In genomic region chr6:137709424-137710281, GRCh38 we compare ENCODE assay signal across 12 cellular contexts.
DNase-seq lines count a peak whose midpoint lies in the region; ATAC-seq, FAIRE-seq and TF ChIP-seq lines count a peak whose summit lies in the region.
"Had no signal": no experiment of that assay in that cellular context is flagged by ENCODE, and none has a peak within 500 bp of the region (broad histone marks: within the 10 kb centered on the region; RNA-seq: fewer than 3 reads in every experiment).

No MANE protein-coding gene starts in this region.

- H3K79me2 ChIP-seq in Loucy (ENCODE audit: insufficient read depth, low read length) (no peaks in the 10 kb centered on the region), HepG2 (ENCODE audit: insufficient read depth, low read length) (no peaks in the 10 kb centered on the region)

- H3K36me3 Mint-ChIP-seq in activated naive CD8-positive, alpha-beta T cell treated with anti-CD3 and anti-CD28 coated beads, Interleukin-2, amount 50 U/mL, for 24 hours (ENCODE audit: low read depth): peaks cover 2% of the 10 kb centered on the region
- peaks cover 0 to 1% of the 10 kb centered on the region in 2 donors for H3K36me3 Mint-ChIP-seq in CD14-positive monocyte
- H3K36me3 Mint-ChIP-seq in nephron progenitor cell (ENCODE audit: low read depth): no peaks in the 10 kb centered on the region

- no peak for FAIRE-seq in HepG2 (lab: Jason Lieb, UNC)
- FAIRE-seq: frontal cortex had no signal

- in situ Hi-C loops in HepG2 (cut with HindIII; ENCODE audit: extremely low pct_ligation_motif_present, low pct_unique_long_range_greater_than_20kb): loop anchor here (5.0 to 10.0 kb wide), 4 partner anchors 98 to 395 kb away; partner anchors contain the start of genes PERP and TNFAIP3

- peak; percentile 36; the same call in 1 of the 2 replicates for TF ChIP-seq CTCF in Loucy (conservative IDR thresholded peaks at IDR 0.05; ENCODE audit: low read length)
- TF ChIP-seq CTCF in HepG2 (CRISPR knock-in tag; IDR thresholded peaks at IDR 0.05): no peak
- TF ChIP-seq CTCF in heart left ventricle (IDR thresholded peaks at IDR 0.05): no peak
- TF ChIP-seq CTCF in CD14-positive monocyte (IDR thresholded peaks at IDR 0.05): no peak
- no peak for TF ChIP-seq CTCF in nephron progenitor cell (IDR thresholded peaks at IDR 0.05)

- H3K27ac ChIP-seq in HepG2 (ENCODE audit: extremely low read length, insufficient read depth, low read length) (no peak overlapping the region), heart left ventricle (peak overlapping the region in 1 of 12 donors; percentile 23)
- H3K27ac ChIP-seq: body of pancreas, VCaP had no signal

- H2AFZ ChIP-seq in Loucy (ENCODE audit: low read length) (no peak overlapping the region), HepG2 (ENCODE audit: low read length) (no peak overlapping the region)

- CTCF ChIA-PET in HepG2 (lab: Yijun Ruan, JAX; ENCODE audit: low intra/inter-chr PET ratio, low total read pairs): interaction anchor here (5.2 kb wide), 1 partner anchor 235 kb away, joined by 71 read pairs; no protein-coding TSS in a partner anchor

- H4K20me1 ChIP-seq in Loucy (ENCODE audit: insufficient read depth, low read length, poor library complexity, severe bottlenecking) (no peaks in the 10 kb centered on the region), HepG2 (ENCODE audit: insufficient read depth, low read length) (no peaks in the 10 kb centered on the region)

- intact Hi-C loops in HepG2 (cut with micrococcal nuclease; ENCODE audit: unreplicated experiment): loop anchor here (5.0 to 10.0 kb wide), 2 partner anchors 355 to 437 kb away; no protein-coding TSS in a partner anchor
- intact Hi-C loops in heart left ventricle (cut with DNase I): loop anchor here (2.0 to 10.0 kb wide), 12 partner anchors 85 to 403 kb away; partner anchors contain the start of genes PERP (in 5 of the 10) and TNFAIP3 (in 1 of the 10)
- intact Hi-C loops in CD14-positive monocyte (cut with micrococcal nuclease): loop anchor here (5.0 to 10.0 kb wide), 8 partner anchors 55 to 295 kb away; partner anchors contain the start of gene TNFAIP3 (in 1 of the 2)

- H3F3A ChIP-seq in Loucy (ENCODE audit: low read depth): no peaks in the 10 kb centered on the region

- H3K36me3 ChIP-seq in Loucy (ENCODE audit: insufficient read depth, low read length): no peaks in the 10 kb centered on the region
- H3K36me3 ChIP-seq in HepG2 (replicated peaks in 1 of 2; ENCODE audit: control insufficient read depth in 1 of 2, insufficient read depth in 2 of 2, low read length in 2 of 2): no peaks in the 10 kb centered on the region
- H3K36me3 ChIP-seq in heart left ventricle: no peaks in the 10 kb centered on the region

- no peaks in the 10 kb centered on the region for H3K9me2 ChIP-seq in Loucy (replicated peaks; ENCODE audit: low read depth, low read length)

- H3K4me3 ChIP-seq in Loucy (ENCODE audit: low read length, poor library complexity, severe bottlenecking) (no peak overlapping the region), HepG2 (replicated peaks in 1 of 3; ENCODE audit: insufficient read depth in 1 of 3, low read depth in 2 of 3, low read length in 3 of 3) (no peak overlapping the region), heart left ventricle (no peak overlapping the region)
- H3K4me3 ChIP-seq: body of pancreas had no signal

- H3K4me1 ChIP-seq in Loucy (ENCODE audit: insufficient read depth, low read length, poor library complexity, severe bottlenecking): peaks cover 19% of the 10 kb centered on the region
- peaks cover 80% of the 10 kb centered on the region for H3K4me1 ChIP-seq in HepG2 (ENCODE audit: insufficient read depth, low read length)
- peaks cover 0 to 36% (median 8%) of the 10 kb centered on the region in 12 donors for H3K4me1 ChIP-seq in heart left ventricle

- H3K27me3 ChIP-seq in Loucy (ENCODE audit: insufficient read depth, low read length, poor library complexity, severe bottlenecking) (no peaks in the 10 kb centered on the region), HepG2 (ENCODE audit: control insufficient read depth in 1 of 2, insufficient read depth in 2 of 2, low read length in 2 of 2) (no peaks in the 10 kb centered on the region), heart left ventricle (no peaks in the 10 kb centered on the region)
- H3K27me3 ChIP-seq: body of pancreas had no signal

- peak overlapping the region; percentile 71 for H3K27ac Mint-ChIP-seq in activated naive CD8-positive, alpha-beta T cell treated with anti-CD3 and anti-CD28 coated beads, Interleukin-2, amount 50 U/mL, for 24 hours
- H3K27ac Mint-ChIP-seq in CD14-positive monocyte: peak overlapping the region in 3 of 7 donors; percentile 19 to 91 (median 45)
- H3K27ac Mint-ChIP-seq in nephron progenitor cell: no peak overlapping the region

- WGBS in HepG2 (ENCODE audit: low lambda C conversion rate): 96% methylated on average over 7 of the region's 7 CpGs
- WGBS in heart left ventricle, 4 donors: 91 to 96% (median 94%) methylated on average over 7 of the region's 7 CpGs

- DNase-seq in ELR (ENCODE audit: low read depth) (peak; percentile 48), HepG2 (ENCODE audit: low spot score) (no peak), heart left ventricle (no peak), CD14-positive monocyte (ENCODE audit: low spot score) (no peak), nephron progenitor cell (no peak)
- DNase-seq in activated naive CD8-positive, alpha-beta T cell treated with anti-CD3 and anti-CD28 coated beads, Interleukin-2, amount 50 U/mL, for 24 hours: no peak
- DNase-seq in effector CD8-positive, alpha-beta T cell (lab: John Stamatoyannopoulos, UW): no peak
- DNase-seq: body of pancreas, NCI-H2029 had no signal

- H3K27me3 Mint-ChIP-seq in activated naive CD8-positive, alpha-beta T cell treated with anti-CD3 and anti-CD28 coated beads, Interleukin-2, amount 50 U/mL, for 24 hours: no peaks in the 10 kb centered on the region
- H3K27me3 Mint-ChIP-seq in CD14-positive monocyte (ENCODE audit: low read depth in 3 of 3) (peaks cover 0 to 3% (median 1%) of the 10 kb centered on the region in 3 donors), nephron progenitor cell (ENCODE audit: low read depth, poor library complexity) (peaks cover 10% of the 10 kb centered on the region)

- BruUV-seq in HepG2 (replicated peaks; lab: Mats Ljungman, UMichigan): no TSS peak

- H3K4me3 Mint-ChIP-seq in activated naive CD8-positive, alpha-beta T cell treated with anti-CD3 and anti-CD28 coated beads, Interleukin-2, amount 50 U/mL, for 24 hours: no peak overlapping the region
- H3K4me3 Mint-ChIP-seq in CD14-positive monocyte (no peak overlapping the region), nephron progenitor cell (no peak overlapping the region)

- H3K4me2 ChIP-seq in Loucy (ENCODE audit: low read depth, low read length, poor library complexity, severe bottlenecking): no peak overlapping the region
- H3K4me2 ChIP-seq in HepG2 (ENCODE audit: low read depth, low read length): no peak overlapping the region

- H3K9me3 Mint-ChIP-seq in activated naive CD8-positive, alpha-beta T cell treated with anti-CD3 and anti-CD28 coated beads, Interleukin-2, amount 50 U/mL, for 24 hours: peaks cover 13% of the 10 kb centered on the region
- peaks cover 0 to 4% (median 2%) of the 10 kb centered on the region in 7 donors for H3K9me3 Mint-ChIP-seq in CD14-positive monocyte
- no peaks in the 10 kb centered on the region for H3K9me3 Mint-ChIP-seq in nephron progenitor cell

- TF ChIP-seq RAD21 in HepG2 (CRISPR knock-in tag; IDR thresholded peaks at IDR 0.05): no peak

- TF ChIP-seq EP300 in HepG2 (IDR thresholded peaks at IDR 0.05; ENCODE audit: low read depth in 2 of 2, low read length in 2 of 2) (no peak), HepG2 (CRISPR knock-in tag; IDR thresholded peaks at IDR 0.05; ENCODE audit: borderline replicate concordance) (no peak)

- peak; percentile 48 for ATAC-seq in activated naive CD8-positive, alpha-beta T cell treated with anti-CD3 and anti-CD28 coated beads, Interleukin-2, amount 50 U/mL, for 24 hours
- no peak for ATAC-seq in HepG2
- no peak for ATAC-seq in heart left ventricle
- ATAC-seq: body of pancreas had no signal

- H3K9ac ChIP-seq in Loucy (ENCODE audit: low read depth, low read length, poor library complexity, severe bottlenecking) (no peak overlapping the region), HepG2 (ENCODE audit: insufficient read depth, low read depth, low read length) (no peak overlapping the region)

- H3K4me1 Mint-ChIP-seq in activated naive CD8-positive, alpha-beta T cell treated with anti-CD3 and anti-CD28 coated beads, Interleukin-2, amount 50 U/mL, for 24 hours: peaks cover 81% of the 10 kb centered on the region
- H3K4me1 Mint-ChIP-seq in CD14-positive monocyte: peaks cover 41% of the 10 kb centered on the region
- peaks cover 33% of the 10 kb centered on the region for H3K4me1 Mint-ChIP-seq in nephron progenitor cell

- POLR2A ChIA-PET in HepG2 (lab: Yijun Ruan, JAX): interaction anchor here (1.9 to 2.4 kb wide), 3 partner anchors 13 to 161 kb away, joined by 4 to 19 read pairs (median 16); partner anchors contain the start of gene TNFAIP3

- TF ChIP-seq POLR2A in HepG2 (IDR thresholded peaks at IDR 0.05; ENCODE audit: insufficient read depth in 1 of 2, low read depth in 2 of 2, low read length in 2 of 2) (no peak), heart left ventricle (IDR thresholded peaks at IDR 0.05) (no peak)

- no peaks in the 10 kb centered on the region for H3K9me3 ChIP-seq in Loucy (ENCODE audit: insufficient read depth, low read depth, low read length)
- H3K9me3 ChIP-seq in HepG2 (ENCODE audit: low read length): 0 out of 2 replicates have a peak, but pooled peaks cover 4% of the 10 kb centered on the region
- no peaks in the 10 kb centered on the region for H3K9me3 ChIP-seq in heart left ventricle
- H3K9me3 ChIP-seq: body of pancreas had no signal

TF ChIP-seq in HepG2, 621 proteins besides CTCF, POLR2A, EP300 and RAD21 (continues in another document):
- TF ChIP-seq ZUFSP (CRISPR knock-in tag; IDR thresholded peaks at IDR 0.05; ENCODE audit: borderline replicate concordance): no peak
- TF ChIP-seq ZNF780A (CRISPR knock-in tag; IDR thresholded peaks at IDR 0.05): no peak
- peak; percentile 95 for TF ChIP-seq ZNF12 (CRISPR knock-in tag; IDR thresholded peaks at IDR 0.05)
- peak; percentile 83; the same call in 1 of the 2 replicates for TF ChIP-seq ZNF564 (CRISPR knock-in tag; IDR thresholded peaks at IDR 0.05)
- no peak for TF ChIP-seq ZNF616 (CRISPR knock-in tag; IDR thresholded peaks at IDR 0.05; ENCODE audit: low read depth)
- TF ChIP-seq NFRKB (IDR thresholded peaks at IDR 0.05): no peak
